ENCODE assay signal across 8 cellular contexts in genomic region chr7:39312254-39312989, GRCh38.
"Had no signal": no experiment of that assay in that cellular context is flagged by ENCODE, and none has a peak within 500 bp of the region (broad histone marks: within the 10 kb centered on the region; RNA-seq: fewer than 3 reads in every experiment).

No MANE protein-coding gene starts in this region.

- H3K27ac ChIP-seq: KMS-11 had no signal

- H3K9ac ChIP-seq: KMS-11 had no signal

- DNase-seq: H7, HFFc6, KBM-7 had no signal

- H2AFZ ChIP-seq: GM23338 had no signal

- H3K36me3 ChIP-seq: HAP-1 had no signal

- H3K4me2 ChIP-seq: GM23338, KMS-11 had no signal

- H3K9me3 ChIP-seq: HAP-1 had no signal

- FAIRE-seq: HTR-8/SVneo had no signal

- H3K4me3 ChIP-seq: GM23338, HAP-1 had no signal

- ATAC-seq: GM23338, HCT116 had no signal
